2 cellular contexts compared by ENCODE assay signal in genomic region chr12:104420868-104421267, GRCh38.
TF ChIP-seq lines count a peak whose summit lies in the region.

No MANE protein-coding gene starts in this region.

TF ChIP-seq in HCT116, 20 proteins besides CTCF, POLR2A, EP300 and RAD21:
- no peak for TF ChIP-seq CBX3 (IDR thresholded peaks at IDR 0.05; ENCODE audit: low read depth)
- TF ChIP-seq ELF1 (IDR thresholded peaks at IDR 0.05; ENCODE audit: borderline replicate concordance, low read depth): no peak
- no peak for TF ChIP-seq FOSL1 (IDR thresholded peaks at IDR 0.05; ENCODE audit: low read depth)
- TF ChIP-seq ZBTB33 (IDR thresholded peaks at IDR 0.05; ENCODE audit: extremely low read depth, insufficient replicate concordance, low read length): no peak
- TF ChIP-seq CEBPB (IDR thresholded peaks at IDR 0.05; ENCODE audit: low read depth): peak; percentile 36; the same call in 1 of the 2 replicates
- no peak for TF ChIP-seq SRF (IDR thresholded peaks at IDR 0.05; ENCODE audit: low read depth)
TF ChIP-seq in HCT116: peak in this region for 1.

TF ChIP-seq in HepG2, 621 proteins besides CTCF, POLR2A, EP300 and RAD21:
- TF ChIP-seq ZNF205 (CRISPR knock-in tag; IDR thresholded peaks at IDR 0.05): no peak
- TF ChIP-seq SOX5 (CRISPR knock-in tag; IDR thresholded peaks at IDR 0.05; ENCODE audit: borderline replicate concordance): peak; percentile 16; the same call in 1 of the 2 replicates
- TF ChIP-seq ZNF772 (CRISPR knock-in tag; IDR thresholded peaks at IDR 0.05): no peak
TF ChIP-seq in HepG2: peak in this region for 1.
